ENCODE assay signal across 1 cellular context in genomic region chr1:145858937-145859490, GRCh38.
TF ChIP-seq lines count a peak whose summit lies in the region.

PIAS3 (minus strand) TSS chr1:145859081; CDS start chr1:145858990, 91 bp downstream.

TF ChIP-seq in GM12878, 131 proteins besides CTCF, POLR2A, EP300 and RAD21 (continued from another document):
- TF ChIP-seq IRF3 (IDR thresholded peaks at IDR 0.05) (0 out of 2 replicates have a peak, but pooled peaks have one; percentile 49), POLR2AphosphoS5 (IDR thresholded peaks at IDR 0.05; ENCODE audit: low read length) (no peak; the same call in 1 of the 2 replicates), IKZF1 (conservative IDR thresholded peaks at IDR 0.05) (no peak), MTA3 (IDR thresholded peaks at IDR 0.05; ENCODE audit: borderline replicate concordance, low read length) (no peak), CBX5 (IDR thresholded peaks at IDR 0.05; ENCODE audit: low read depth) (no peak), TAF1 (IDR thresholded peaks at IDR 0.05; ENCODE audit: borderline replicate concordance, low read depth, low read length) (peak; percentile 56; the same call in 1 of the 2 replicates), BCLAF1 (IDR thresholded peaks at IDR 0.05) (no peak), BRCA1 (IDR thresholded peaks at IDR 0.05; ENCODE audit: low read depth, low read length) (no peak), HDGF (IDR thresholded peaks at IDR 0.05) (peak; percentile 90), TARDBP (IDR thresholded peaks at IDR 0.05; ENCODE audit: borderline replicate concordance) (0 out of 2 replicates have a peak, but pooled peaks have one; percentile 24), EZH2 (IDR thresholded peaks at IDR 0.05; ENCODE audit: borderline replicate concordance, control insufficient read depth, low read depth, low read length) (no peak), KAT2A (conservative IDR thresholded peaks at IDR 0.05; ENCODE audit: control insufficient read depth, low read depth, low read length) (no peak), SIN3A (IDR thresholded peaks at IDR 0.05; ENCODE audit: low read depth, low read length) (0 out of 2 replicates have a peak, but pooled peaks have one; percentile 66), MEF2B (IDR thresholded peaks at IDR 0.05; ENCODE audit: partially characterized antibody, poor library complexity, severe bottlenecking) (peak; percentile 51), NBN (IDR thresholded peaks at IDR 0.05) (peak; percentile 68; the same call in 1 of the 2 replicates), PRDM15 (CRISPR knock-in tag; IDR thresholded peaks at IDR 0.05) (no peak), BMI1 (IDR thresholded peaks at IDR 0.05; ENCODE audit: borderline replicate concordance) (no peak), RUNX3 (IDR thresholded peaks at IDR 0.05; ENCODE audit: low read length) (peak; percentile 58; the same call in 1 of the 2 replicates), RELB (IDR thresholded peaks at IDR 0.05; ENCODE audit: low read depth) (peak; percentile 59; the same call in 1 of the 2 replicates), MXI1 (IDR thresholded peaks at IDR 0.05; ENCODE audit: low read depth, low read length) (peak; percentile 67), STAT3 (IDR thresholded peaks at IDR 0.05; ENCODE audit: low read depth, low read length) (no peak)
- TF ChIP-seq, protein P1, sequence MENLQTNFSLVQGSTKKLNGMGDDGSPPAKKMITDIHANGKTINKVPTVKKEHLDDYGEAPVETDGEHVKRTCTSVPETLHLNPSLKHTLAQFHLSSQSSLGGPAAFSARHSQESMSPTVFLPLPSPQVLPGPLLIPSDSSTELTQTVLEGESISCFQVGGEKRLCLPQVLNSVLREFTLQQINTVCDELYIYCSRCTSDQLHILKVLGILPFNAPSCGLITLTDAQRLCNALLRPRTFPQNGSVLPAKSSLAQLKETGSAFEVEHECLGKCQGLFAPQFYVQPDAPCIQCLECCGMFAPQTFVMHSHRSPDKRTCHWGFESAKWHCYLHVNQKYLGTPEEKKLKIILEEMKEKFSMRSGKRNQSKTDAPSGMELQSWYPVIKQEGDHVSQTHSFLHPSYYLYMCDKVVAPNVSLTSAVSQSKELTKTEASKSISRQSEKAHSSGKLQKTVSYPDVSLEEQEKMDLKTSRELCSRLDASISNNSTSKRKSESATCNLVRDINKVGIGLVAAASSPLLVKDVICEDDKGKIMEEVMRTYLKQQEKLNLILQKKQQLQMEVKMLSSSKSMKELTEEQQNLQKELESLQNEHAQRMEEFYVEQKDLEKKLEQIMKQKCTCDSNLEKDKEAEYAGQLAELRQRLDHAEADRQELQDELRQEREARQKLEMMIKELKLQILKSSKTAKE (IDR thresholded peaks at IDR 0.05; ENCODE audit: low read depth, poor library complexity, severe bottlenecking), result no peak
- TF ChIP-seq, protein P2, sequence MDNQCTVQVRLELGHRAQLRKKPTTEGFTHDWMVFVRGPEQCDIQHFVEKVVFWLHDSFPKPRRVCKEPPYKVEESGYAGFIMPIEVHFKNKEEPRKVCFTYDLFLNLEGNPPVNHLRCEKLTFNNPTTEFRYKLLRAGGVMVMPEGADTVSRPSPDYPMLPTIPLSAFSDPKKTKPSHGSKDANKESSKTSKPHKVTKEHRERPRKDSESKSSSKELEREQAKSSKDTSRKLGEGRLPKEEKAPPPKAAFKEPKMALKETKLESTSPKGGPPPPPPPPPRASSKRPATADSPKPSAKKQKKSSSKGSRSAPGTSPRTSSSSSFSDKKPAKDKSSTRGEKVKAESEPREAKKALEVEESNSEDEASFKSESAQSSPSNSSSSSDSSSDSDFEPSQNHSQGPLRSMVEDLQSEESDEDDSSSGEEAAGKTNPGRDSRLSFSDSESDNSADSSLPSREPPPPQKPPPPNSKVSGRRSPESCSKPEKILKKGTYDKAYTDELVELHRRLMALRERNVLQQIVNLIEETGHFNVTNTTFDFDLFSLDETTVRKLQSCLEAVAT (IDR thresholded peaks at IDR 0.05), result 0 out of 2 replicates have a peak, but pooled peaks have one; percentile 54
- TF ChIP-seq, protein P3, sequence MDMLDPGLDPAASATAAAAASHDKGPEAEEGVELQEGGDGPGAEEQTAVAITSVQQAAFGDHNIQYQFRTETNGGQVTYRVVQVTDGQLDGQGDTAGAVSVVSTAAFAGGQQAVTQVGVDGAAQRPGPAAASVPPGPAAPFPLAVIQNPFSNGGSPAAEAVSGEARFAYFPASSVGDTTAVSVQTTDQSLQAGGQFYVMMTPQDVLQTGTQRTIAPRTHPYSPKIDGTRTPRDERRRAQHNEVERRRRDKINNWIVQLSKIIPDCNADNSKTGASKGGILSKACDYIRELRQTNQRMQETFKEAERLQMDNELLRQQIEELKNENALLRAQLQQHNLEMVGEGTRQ (IDR thresholded peaks at IDR 0.05; ENCODE audit: borderline replicate concordance, low read depth, low read length), result no peak
- TF ChIP-seq, protein P4, sequence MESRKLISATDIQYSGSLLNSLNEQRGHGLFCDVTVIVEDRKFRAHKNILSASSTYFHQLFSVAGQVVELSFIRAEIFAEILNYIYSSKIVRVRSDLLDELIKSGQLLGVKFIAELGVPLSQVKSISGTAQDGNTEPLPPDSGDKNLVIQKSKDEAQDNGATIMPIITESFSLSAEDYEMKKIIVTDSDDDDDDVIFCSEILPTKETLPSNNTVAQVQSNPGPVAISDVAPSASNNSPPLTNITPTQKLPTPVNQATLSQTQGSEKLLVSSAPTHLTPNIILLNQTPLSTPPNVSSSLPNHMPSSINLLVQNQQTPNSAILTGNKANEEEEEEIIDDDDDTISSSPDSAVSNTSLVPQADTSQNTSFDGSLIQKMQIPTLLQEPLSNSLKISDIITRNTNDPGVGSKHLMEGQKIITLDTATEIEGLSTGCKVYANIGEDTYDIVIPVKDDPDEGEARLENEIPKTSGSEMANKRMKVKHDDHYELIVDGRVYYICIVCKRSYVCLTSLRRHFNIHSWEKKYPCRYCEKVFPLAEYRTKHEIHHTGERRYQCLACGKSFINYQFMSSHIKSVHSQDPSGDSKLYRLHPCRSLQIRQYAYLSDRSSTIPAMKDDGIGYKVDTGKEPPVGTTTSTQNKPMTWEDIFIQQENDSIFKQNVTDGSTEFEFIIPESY (IDR thresholded peaks at IDR 0.05), result no peak
- TF ChIP-seq, protein P5, sequence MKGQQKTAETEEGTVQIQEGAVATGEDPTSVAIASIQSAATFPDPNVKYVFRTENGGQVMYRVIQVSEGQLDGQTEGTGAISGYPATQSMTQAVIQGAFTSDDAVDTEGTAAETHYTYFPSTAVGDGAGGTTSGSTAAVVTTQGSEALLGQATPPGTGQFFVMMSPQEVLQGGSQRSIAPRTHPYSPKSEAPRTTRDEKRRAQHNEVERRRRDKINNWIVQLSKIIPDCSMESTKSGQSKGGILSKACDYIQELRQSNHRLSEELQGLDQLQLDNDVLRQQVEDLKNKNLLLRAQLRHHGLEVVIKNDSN (IDR thresholded peaks at IDR 0.05; ENCODE audit: borderline replicate concordance, extremely low read length, insufficient read depth, low read depth, low read length), result no peak
